Comparison of ENCODE assay signal across 8 cellular contexts in the genomic region with DNA sequence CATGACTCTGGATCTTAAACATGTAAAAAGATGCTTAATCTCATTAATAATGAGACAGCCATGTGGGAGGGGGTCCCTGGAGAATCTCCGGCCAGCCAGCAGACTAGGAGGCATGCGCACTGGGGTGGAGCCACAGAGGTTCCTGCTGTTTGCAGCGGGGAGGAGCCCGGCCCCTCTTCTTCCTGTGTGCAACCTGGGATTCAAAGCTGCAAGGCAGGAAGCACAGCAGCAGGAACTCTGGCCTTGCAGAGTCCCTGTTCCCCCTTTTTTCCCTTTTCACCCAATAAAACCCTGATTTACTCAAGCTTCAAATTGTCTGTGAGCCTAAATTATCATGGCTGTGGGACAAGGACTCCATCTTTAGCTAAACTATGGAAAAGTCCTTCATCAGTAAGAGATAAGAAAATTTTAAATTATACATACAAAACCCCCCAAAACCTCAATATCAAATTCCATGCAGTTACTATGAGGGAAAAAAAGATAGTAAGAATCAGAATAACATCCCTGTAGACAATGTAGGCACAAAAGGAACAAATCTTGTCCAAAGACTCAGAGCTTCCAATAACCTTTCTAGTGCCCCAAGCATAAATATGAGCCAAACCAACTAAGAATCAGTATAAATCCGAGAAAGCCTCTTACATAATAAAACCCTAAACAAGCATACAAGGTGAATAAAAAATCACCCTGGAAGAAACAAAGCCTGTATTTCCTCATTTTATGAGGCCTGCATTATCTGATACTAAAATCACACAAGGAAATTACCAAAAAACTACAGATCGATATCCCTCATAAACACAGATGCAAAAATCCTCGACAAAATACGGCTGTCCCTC. TPM values are rescaled to one million over a fixed set of nuclear protein-coding genes. Genes with fewer than 3 reads are reported as not detected.
DNase-seq lines count a peak whose midpoint lies in the region; FAIRE-seq and TF ChIP-seq lines count a peak whose summit lies in the region.

No MANE protein-coding gene starts in this region.

- TF ChIP-seq POLR2A in GM19099 (IDR thresholded peaks at IDR 0.05; ENCODE audit: extremely low read depth, insufficient read length, low read depth) (peak; percentile 44), ovary (IDR thresholded peaks at IDR 0.05) (no peak)

- no peak overlapping the region for H3K4me3 ChIP-seq in ovary

- TF ChIP-seq EP300 in ovary (IDR thresholded peaks at IDR 0.05): no peak

- H3K27ac ChIP-seq in ovary: no peak overlapping the region

- 27 to 29% (median 29%) methylated on average over 8 of the region's 8 CpGs for WGBS in ovary, 3 donors

- intact Hi-C loops in ovary (cut with DNase I): no loop called here

- H3K27me3 ChIP-seq in ovary: no peaks in the 10 kb centered on the region

- H3K4me1 ChIP-seq in ovary (ENCODE audit: insufficient read depth): peaks cover 19% of the 10 kb centered on the region

- no peak for FAIRE-seq in frontal cortex (lab: Jason Lieb, UNC)

- in situ Hi-C loops in ACHN (cut with HindIII; ENCODE audit: low pct_ligation_motif_present, low pct_unique_long_range_greater_than_20kb, low sequenced_read_pairs): no loop called here

- DNase-seq in ACHN (peak; percentile 65), HK-2 (ENCODE audit: unreplicated experiment) (peak; percentile 20), globus pallidus (ENCODE audit: low spot score) (peak; percentile 16), ovary (peak; percentile 56 to 78 (median 64)), amniotic stem cell (lab: John Stamatoyannopoulos, UW) (no peak), frontal cortex (ENCODE audit: low spot score in 2 of 2) (no peak)
- peak; percentile 13 for DNase-seq in activated CD4-positive, alpha-beta T cell treated with anti-CD3 and anti-CD28 coated beads, Interleukin-2, amount 50 U/mL, for 1 hour

- H3K9me3 ChIP-seq in ovary: no peaks in the 10 kb centered on the region

- no peak for TF ChIP-seq CTCF in ovary (IDR thresholded peaks at IDR 0.05)

- H3K36me3 ChIP-seq in ovary: no peaks in the 10 kb centered on the region

RNA-seq across cellular contexts. Expression of a gene that starts 12.1 kb away (rescaled TPM):
- total RNA-seq in ovary (10 to 100 TPM; 67.0 to 75.4 (median 70.2) TPM), frontal cortex (60.3 TPM)
- polyA plus RNA-seq in ovary: 100 to 1,000 TPM; 106 to 173 TPM

RNA-seq across cellular contexts. Expression of a gene that starts 43.3 kb away (rescaled TPM):
- total RNA-seq in ovary (10 to 100 TPM; 20.7 to 29.0 (median 24.2) TPM), frontal cortex (26.1 TPM)
- 10 to 100 TPM in 1 of 2 donors, 1 to 10 TPM in 1; 8.6 to 14.8 TPM for polyA plus RNA-seq in ovary

Comparison
In these comparisons a context has a peak if more than half of its experiments do, and no peak if none do; other contexts are left out.
1. DNase-seq: peak in ACHN (single experiment), HK-2 (single experiment), activated CD4-positive, alpha-beta T cell treated with anti-CD3 and anti-CD28 coated beads, Interleukin-2, amount 50 U/mL, for 1 hour (single experiment), globus pallidus (single experiment) and ovary (5 of 5); none in amniotic stem cell (single experiment) and frontal cortex (0 of 2).